9 cellular contexts compared by ENCODE assay signal in the genomic region with DNA sequence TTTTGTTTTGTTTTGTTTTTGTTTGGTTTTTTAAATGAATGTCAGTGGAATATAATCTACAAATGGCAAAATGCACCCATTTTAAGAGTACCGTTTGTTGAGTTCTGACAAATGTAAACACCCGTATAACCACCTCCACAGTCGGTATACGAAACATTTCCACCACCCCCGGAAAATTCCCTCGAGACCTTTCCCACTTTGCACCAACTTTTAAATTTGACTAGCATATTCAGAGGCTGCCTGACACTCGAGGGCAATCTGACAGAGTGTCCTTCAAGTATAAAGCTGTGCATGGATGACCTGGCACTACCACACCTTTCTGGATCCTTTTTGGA. TPM values are rescaled to one million over a fixed set of nuclear protein-coding genes. Genes with fewer than 3 reads are reported as not detected.
DNase-seq lines count a peak whose midpoint lies in the region; ATAC-seq, FAIRE-seq and TF ChIP-seq lines count a peak whose summit lies in the region.
"Had no signal": no experiment of that assay in that cellular context is flagged by ENCODE, and none has a peak within 500 bp of the region (broad histone marks: within the 10 kb centered on the region; RNA-seq: fewer than 3 reads in every experiment).

No MANE protein-coding gene starts in this region.

- CTCF ChIA-PET in activated CD8-positive, alpha-beta T cell treated with anti-CD3 and anti-CD28 coated beads for 36 hours (lab: Charles Lee), result interaction anchor here (0.7 to 18.2 kb wide), 13 partner anchors 9 to 190 kb away, joined by 3 to 354 read pairs (median 21); no protein-coding TSS in a partner anchor

- H3K4me1 ChIP-seq in iPS-18a (ENCODE audit: control insufficient read depth, low read depth, low read length) (no peaks in the 10 kb centered on the region), small intestine (ENCODE audit: control insufficient read depth in 2 of 2, insufficient read depth in 1 of 2, low read depth in 1 of 2, low read length in 1 of 2) (no peaks in the 10 kb centered on the region)

- no peaks in the 10 kb centered on the region for H3K27me3 Mint-ChIP-seq in T-helper 2 cell treated with Interferon-gamma antibody and Interleukin-4, amounts not matched to agents 5 μg/mL and 100 μg/mL, for 36 hours (ENCODE audit: low read depth)
- no peaks in the 10 kb centered on the region for H3K27me3 Mint-ChIP-seq in activated CD8-positive, alpha-beta T cell treated with anti-CD3 and anti-CD28 coated beads for 36 hours
- H3K27me3 Mint-ChIP-seq in stimulated activated naive CD8-positive, alpha-beta T cell treated with anti-CD3 and anti-CD28 coated beads, Interleukin-15, amount 100 ng/mL, for 72 hours, result no peaks in the 10 kb centered on the region

- DNase-seq in T-helper 2 cell treated with Interferon-gamma antibody and Interleukin-4, amounts not matched to agents 5 μg/mL and 100 μg/mL, for 36 hours (ENCODE audit: low spot score), result no peak
- DNase-seq in T-helper 2 cell (no peak), erythroblast (lab: John Stamatoyannopoulos, UW) (no peak), small intestine (no peak)
- no peak for DNase-seq in activated CD8-positive, alpha-beta T cell treated with anti-CD3 and anti-CD28 coated beads for 36 hours
- no peak for DNase-seq in stimulated activated naive CD8-positive, alpha-beta T cell treated with anti-CD3 and anti-CD28 coated beads, Interleukin-15, amount 100 ng/mL, for 72 hours

- H3K9me3 ChIP-seq in iPS-18a (ENCODE audit: control insufficient read depth, low read depth, low read length), result no peaks in the 10 kb centered on the region
- no peaks in the 10 kb centered on the region for H3K9me3 ChIP-seq in small intestine (ENCODE audit: control insufficient read depth, low read depth)

- H3K4me3 Mint-ChIP-seq in T-helper 2 cell treated with Interferon-gamma antibody and Interleukin-4, amounts not matched to agents 5 μg/mL and 100 μg/mL, for 36 hours, result peak overlapping the region; percentile 77
- H3K4me3 Mint-ChIP-seq in activated CD8-positive, alpha-beta T cell treated with anti-CD3 and anti-CD28 coated beads for 36 hours, result peak overlapping the region; percentile 87
- H3K4me3 Mint-ChIP-seq in stimulated activated naive CD8-positive, alpha-beta T cell treated with anti-CD3 and anti-CD28 coated beads, Interleukin-15, amount 100 ng/mL, for 72 hours, result peak overlapping the region; percentile 80 to 83

- H3K27me3 ChIP-seq in iPS-18a (ENCODE audit: control insufficient read depth, insufficient read depth, low read length) (peaks cover 13% of the 10 kb centered on the region), small intestine (ENCODE audit: control insufficient read depth in 2 of 2, insufficient read depth in 2 of 2, low read length in 2 of 2) (no peaks in the 10 kb centered on the region)

- H3K27ac ChIP-seq in iPS-18a (ENCODE audit: low read length) (no peak overlapping the region), small intestine (ENCODE audit: low read depth in 1 of 2, low read length in 1 of 2) (no peak overlapping the region)

- no peaks in the 10 kb centered on the region for H3K9me3 Mint-ChIP-seq in T-helper 2 cell treated with Interferon-gamma antibody and Interleukin-4, amounts not matched to agents 5 μg/mL and 100 μg/mL, for 36 hours
- no peaks in the 10 kb centered on the region for H3K9me3 Mint-ChIP-seq in activated CD8-positive, alpha-beta T cell treated with anti-CD3 and anti-CD28 coated beads for 36 hours
- H3K9me3 Mint-ChIP-seq in stimulated activated naive CD8-positive, alpha-beta T cell treated with anti-CD3 and anti-CD28 coated beads, Interleukin-15, amount 100 ng/mL, for 72 hours, result no peaks in the 10 kb centered on the region

- H3K36me3 ChIP-seq in iPS-18a (ENCODE audit: control insufficient read depth, low read depth, low read length) (no peaks in the 10 kb centered on the region), small intestine (ENCODE audit: control insufficient read depth in 2 of 2, insufficient read depth in 2 of 2, low read length in 2 of 2) (no peaks in the 10 kb centered on the region)

- ATAC-seq in activated CD8-positive, alpha-beta T cell treated with anti-CD3 and anti-CD28 coated beads for 36 hours, result no peak
- no peak for ATAC-seq in stimulated activated naive CD8-positive, alpha-beta T cell treated with anti-CD3 and anti-CD28 coated beads, Interleukin-15, amount 100 ng/mL, for 72 hours
- no peak for ATAC-seq in HG03432 (IDR thresholded peaks at IDR 0.05; ENCODE audit: unreplicated experiment)

- peaks cover 14% of the 10 kb centered on the region for H3K36me3 Mint-ChIP-seq in T-helper 2 cell treated with Interferon-gamma antibody and Interleukin-4, amounts not matched to agents 5 μg/mL and 100 μg/mL, for 36 hours (ENCODE audit: low read depth)
- peaks cover 26% of the 10 kb centered on the region for H3K36me3 Mint-ChIP-seq in activated CD8-positive, alpha-beta T cell treated with anti-CD3 and anti-CD28 coated beads for 36 hours (ENCODE audit: low read depth)

- H3K4me1 Mint-ChIP-seq in T-helper 2 cell treated with Interferon-gamma antibody and Interleukin-4, amounts not matched to agents 5 μg/mL and 100 μg/mL, for 36 hours (ENCODE audit: low read depth), result peaks cover 38% of the 10 kb centered on the region
- peaks cover 19% of the 10 kb centered on the region for H3K4me1 Mint-ChIP-seq in activated CD8-positive, alpha-beta T cell treated with anti-CD3 and anti-CD28 coated beads for 36 hours (ENCODE audit: low read depth)
- H3K4me1 Mint-ChIP-seq in stimulated activated naive CD8-positive, alpha-beta T cell treated with anti-CD3 and anti-CD28 coated beads, Interleukin-15, amount 100 ng/mL, for 72 hours, result peaks cover 19% of the 10 kb centered on the region

- H3K4me3 ChIP-seq in iPS-18a (ENCODE audit: low read length) (peak overlapping the region; percentile 75), small intestine (ENCODE audit: low read depth in 1 of 2, low read length in 2 of 2) (peak overlapping the region in 1 of 2 donors; percentile 66)

- FAIRE-seq in small intestine (lab: Jason Lieb, UNC), result no peak
- FAIRE-seq: colon had no signal

- TF ChIP-seq CTCF in activated CD8-positive, alpha-beta T cell treated with anti-CD3 and anti-CD28 coated beads for 36 hours (IDR thresholded peaks at IDR 0.05), result no peak

- POLR2A ChIA-PET in activated CD8-positive, alpha-beta T cell treated with anti-CD3 and anti-CD28 coated beads for 36 hours (lab: Charles Lee), result interaction anchor here (0.9 to 4.9 kb wide), 11 partner anchors 10 to 185 kb away, joined by 3 to 44 read pairs (median 11); no protein-coding TSS in a partner anchor

- intact Hi-C loops in activated CD8-positive, alpha-beta T cell treated with anti-CD3 and anti-CD28 coated beads for 36 hours (cut with micrococcal nuclease), result loop anchor here (5.0 kb wide), 1 partner anchor 60 kb away; no protein-coding TSS in a partner anchor

- 34 to 57% (median 49%) methylated on average over 7 of the region's 7 CpGs for WGBS in small intestine, 3 donors

- no peak for TF ChIP-seq POLR2A in erythroblast (IDR thresholded peaks at IDR 0.05; ENCODE audit: low read length)

- peak overlapping the region; percentile 62 for H3K27ac Mint-ChIP-seq in T-helper 2 cell treated with Interferon-gamma antibody and Interleukin-4, amounts not matched to agents 5 μg/mL and 100 μg/mL, for 36 hours
- H3K27ac Mint-ChIP-seq in activated CD8-positive, alpha-beta T cell treated with anti-CD3 and anti-CD28 coated beads for 36 hours, result peak overlapping the region; percentile 58
- peak overlapping the region in 1 of 2 donors; percentile 49 for H3K27ac Mint-ChIP-seq in stimulated activated naive CD8-positive, alpha-beta T cell treated with anti-CD3 and anti-CD28 coated beads, Interleukin-15, amount 100 ng/mL, for 72 hours

- peak overlapping the region; percentile 43 for H3K9ac ChIP-seq in iPS-18a (ENCODE audit: low read length)

RNA-seq across cellular contexts. Expression of a gene that starts 0.6 kb away (rescaled TPM):
- 10 to 100 TPM; 63.0 to 66.5 TPM for total RNA-seq in activated CD8-positive, alpha-beta T cell treated with anti-CD3 and anti-CD28 coated beads for 36 hours
- 1 to 10 TPM; 1.6 to 9.0 (median 4.6) TPM for polyA plus RNA-seq in small intestine
